1 cellular context compared by ENCODE assay signal in genomic region chr10:43126759-43127424, GRCh38.
TF ChIP-seq lines count a peak whose summit lies in the region.

No MANE protein-coding gene starts in this region.

TF ChIP-seq in GM23338, 12 proteins besides CTCF, POLR2A, EP300 and RAD21 (continued from another document):
- TF ChIP-seq ZNF462 (CRISPR knock-in tag; IDR thresholded peaks at IDR 0.05): no peak
- no peak for TF ChIP-seq NANOG (IDR thresholded peaks at IDR 0.05; ENCODE audit: borderline replicate concordance)
- no peak for TF ChIP-seq ETS1 (IDR thresholded peaks at IDR 0.05)
- TF ChIP-seq REST (IDR thresholded peaks at IDR 0.05; ENCODE audit: unreplicated experiment): no peak
- no peak for TF ChIP-seq ZNF331 (CRISPR knock-in tag; IDR thresholded peaks at IDR 0.05; ENCODE audit: low read depth)
- no peak for TF ChIP-seq EZH2phosphoT487 (IDR thresholded peaks at IDR 0.05; ENCODE audit: unreplicated experiment)
- TF ChIP-seq POLR2AphosphoS5 (IDR thresholded peaks at IDR 0.05; ENCODE audit: low read depth): no peak
- TF ChIP-seq JUNB (IDR thresholded peaks at IDR 0.05; ENCODE audit: unreplicated experiment): no peak
